ENCODE assay signal across 1 cellular context in genomic region chr9:121225240-121225639, GRCh38.
TF ChIP-seq lines count a peak whose summit lies in the region.

No MANE protein-coding gene starts in this region.

TF ChIP-seq in HEK293, 187 proteins besides CTCF, POLR2A, EP300 and RAD21 (continued from another document):
- no peak for TF ChIP-seq ZBTB10 (tag by site-specific recombination; IDR thresholded peaks at IDR 0.05)
- no peak for TF ChIP-seq ZNF354C (tag by site-specific recombination; IDR thresholded peaks at IDR 0.05; ENCODE audit: borderline replicate concordance, low read depth)
- TF ChIP-seq ZNF660 (tag by site-specific recombination; IDR thresholded peaks at IDR 0.05) = no peak
- no peak for TF ChIP-seq ZNF610 (tag by site-specific recombination; IDR thresholded peaks at IDR 0.05; ENCODE audit: borderline replicate concordance)
- no peak for TF ChIP-seq ZNF561 (tag by site-specific recombination; IDR thresholded peaks at IDR 0.05; ENCODE audit: borderline replicate concordance)
- no peak for TF ChIP-seq ZFP37 (tag by site-specific recombination; IDR thresholded peaks at IDR 0.05)
- no peak for TF ChIP-seq ZNF843 (tag by site-specific recombination; IDR thresholded peaks at IDR 0.05)
- no peak for TF ChIP-seq BCL11B (tag by site-specific recombination; IDR thresholded peaks at IDR 0.05; ENCODE audit: low read depth)
- TF ChIP-seq TCF7L2 (IDR thresholded peaks at IDR 0.05; ENCODE audit: borderline replicate concordance, low read depth, low read length) = peak; percentile 92
- TF ChIP-seq KLF8 (tag by site-specific recombination; IDR thresholded peaks at IDR 0.05) = no peak
- TF ChIP-seq ZNF341 (tag by site-specific recombination; IDR thresholded peaks at IDR 0.05; ENCODE audit: low read depth) = peak; percentile 52; the same call in 1 of the 2 replicates
- TF ChIP-seq YY2 (tag by site-specific recombination; IDR thresholded peaks at IDR 0.05) = no peak
- TF ChIP-seq ZEB2 (tag by site-specific recombination; IDR thresholded peaks at IDR 0.05) = 0 out of 2 replicates have a peak, but pooled peaks have one; percentile 49
- 0 out of 2 replicates have a peak, but pooled peaks have one; percentile 30 for TF ChIP-seq SP7 (tag by site-specific recombination; IDR thresholded peaks at IDR 0.05)
- TF ChIP-seq ZNF148 (tag by site-specific recombination; IDR thresholded peaks at IDR 0.05; ENCODE audit: borderline replicate concordance) = no peak
- no peak for TF ChIP-seq ZNF707 (tag by site-specific recombination; IDR thresholded peaks at IDR 0.05)
- TF ChIP-seq ZNF791 (tag by site-specific recombination; IDR thresholded peaks at IDR 0.05) = no peak
- TF ChIP-seq KLF7 (tag by site-specific recombination; IDR thresholded peaks at IDR 0.05; ENCODE audit: borderline replicate concordance) = no peak
- TF ChIP-seq PRDM4 (tag by site-specific recombination; IDR thresholded peaks at IDR 0.05) = no peak
- TF ChIP-seq ZNF473 (tag by site-specific recombination; IDR thresholded peaks at IDR 0.05) = no peak
- TF ChIP-seq ZNF138 (tag by site-specific recombination; IDR thresholded peaks at IDR 0.05; ENCODE audit: borderline replicate concordance) = no peak
